ENCODE assay signal across 21 cellular contexts in the genomic region with DNA sequence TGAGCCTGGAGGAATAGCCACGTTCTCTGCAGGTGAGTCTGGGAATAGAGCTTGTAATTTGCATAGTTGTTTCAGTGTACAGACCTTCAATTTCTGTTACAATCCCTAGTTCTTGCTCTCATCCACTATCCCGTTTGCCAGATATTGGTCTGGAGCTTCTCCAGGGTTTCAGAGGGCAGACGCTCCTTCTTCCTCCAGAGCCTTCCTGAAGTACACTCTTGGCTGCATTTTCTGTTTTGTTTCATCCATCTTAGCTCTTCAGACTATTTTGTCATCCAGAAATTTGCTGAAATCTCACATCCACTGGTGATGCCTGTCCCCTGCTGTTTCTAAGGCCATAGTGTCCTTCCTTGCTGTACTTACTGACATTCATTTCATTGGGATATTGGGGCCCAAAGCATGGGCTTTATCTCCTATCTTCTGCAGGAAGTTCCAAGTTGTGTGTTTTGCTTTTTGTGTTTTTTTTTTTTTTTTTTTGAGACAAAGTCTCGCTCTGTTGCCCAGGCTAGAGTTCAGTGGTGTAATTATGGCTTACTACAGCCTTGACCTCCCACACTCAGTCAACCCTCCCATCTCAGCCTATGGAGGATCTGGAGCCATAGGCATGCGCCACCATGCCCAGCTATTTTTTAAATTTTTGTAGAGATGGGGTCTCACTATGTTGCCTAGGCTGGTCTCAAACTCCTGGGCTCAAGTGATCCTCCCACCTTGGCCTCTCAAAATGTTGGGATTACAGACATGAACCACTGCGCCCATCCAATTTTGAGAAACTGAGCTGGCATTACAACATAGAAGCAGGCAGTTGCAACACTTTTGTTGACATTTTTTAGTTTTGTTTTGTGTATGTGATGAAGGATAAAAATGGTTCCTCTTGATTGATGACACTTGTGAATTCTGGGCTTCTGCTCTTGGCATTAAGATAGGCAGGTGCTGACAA. TPM values are rescaled to one million over a fixed set of nuclear protein-coding genes. Genes with fewer than 3 reads are reported as not detected.
DNase-seq lines count a peak whose midpoint lies in the region; ATAC-seq, FAIRE-seq and TF ChIP-seq lines count a peak whose summit lies in the region.
"Had no signal": no experiment of that assay in that cellular context is flagged by ENCODE, and none has a peak within 500 bp of the region (broad histone marks: within the 10 kb centered on the region; RNA-seq: fewer than 3 reads in every experiment).

No MANE protein-coding gene starts in this region.

- 0 out of 2 replicates have a peak overlapping the region, but pooled peaks have one; percentile 62 for H2AK5ac ChIP-seq in IMR-90 (ENCODE audit: low read depth, low read length)

- no peak overlapping the region for H2BK15ac ChIP-seq in IMR-90 (ENCODE audit: low read depth, low read length)

- H3K4me1 ChIP-seq in IMR-90 (ENCODE audit: control insufficient read depth, insufficient read depth, low read length): peaks cover 8% of the 10 kb centered on the region
- peaks cover 7 to 8% of the 10 kb centered on the region in 2 experiments; a peak in 4 of 5 replicates for H3K4me1 ChIP-seq in K562 (replicated peaks in 1 of 2; ENCODE audit: control insufficient read depth in 2 of 2, insufficient read depth in 2 of 2, low read length in 2 of 2)
- H3K4me1 ChIP-seq: HAP-1, prostate gland had no signal

- no peak overlapping the region for H2BK120ac ChIP-seq in IMR-90 (ENCODE audit: low read depth, low read length)

- H3K36me3 Mint-ChIP-seq in T-helper 2 cell treated with Interferon-gamma antibody and Interleukin-4, amounts not matched to agents 5 μg/mL and 100 μg/mL, for 36 hours (ENCODE audit: low read depth): peaks cover 3% of the 10 kb centered on the region

- ATAC-seq in IMR-90 (ENCODE audit: low read depth) (no peak), K562 (no peak), sciatic nerve (peak; percentile 88), GM18498 (IDR thresholded peaks at IDR 0.05; ENCODE audit: unreplicated experiment) (no peak), GM21381 (IDR thresholded peaks at IDR 0.05; ENCODE audit: unreplicated experiment) (no peak)
- ATAC-seq: gastrocnemius medialis, left ventricle myocardium superior had no signal

- H3K9ac ChIP-seq in IMR-90 (ENCODE audit: low read depth, low read length) (no peak overlapping the region), K562 (ENCODE audit: insufficient read depth in 1 of 2, low read depth in 2 of 2, low read length in 2 of 2) (0 out of 4 replicates have a peak overlapping the region, but pooled peaks of 1 of the 2 experiments have one; percentile 26)

- H3K56ac ChIP-seq in IMR-90 (ENCODE audit: extremely low read depth, insufficient read depth, low read length): no peak overlapping the region

- in situ Hi-C loops in IMR-90 (cut with MboI; ENCODE audit: low sequenced_read_pairs) (no loop called here), K562 (cut with MboI) (no loop called here)

- dilution Hi-C loops in IMR-90 (cut with HindIII; ENCODE audit: low sequenced_read_pairs, unreplicated experiment): no loop called here

- TF ChIP-seq RAD21 in IMR-90 (IDR thresholded peaks at IDR 0.05; ENCODE audit: low read length): no peak
- TF ChIP-seq RAD21 in K562 (CRISPR knock-in tag; conservative IDR thresholded peaks at IDR 0.05 in 1 of 2, IDR thresholded peaks at IDR 0.05 in 1 of 2): no peak

- H4K20me1 ChIP-seq in IMR-90 (ENCODE audit: insufficient read depth, low read length): peaks cover 41% of the 10 kb centered on the region
- H4K20me1 ChIP-seq in K562 (replicated peaks; ENCODE audit: control insufficient read depth, insufficient read depth, low read length): peaks cover 6% of the 10 kb centered on the region; the same call in 1 of the 2 replicates

- no peak overlapping the region for H3K4me2 ChIP-seq in IMR-90 (ENCODE audit: low read depth, low read length)
- H3K4me2 ChIP-seq in K562 (ENCODE audit: insufficient read depth, low read length): no peak overlapping the region

- peaks cover 18% of the 10 kb centered on the region for H3K79me2 ChIP-seq in K562 (ENCODE audit: control insufficient read depth, insufficient read depth, low read length)

- H3K27ac Mint-ChIP-seq in T-helper 2 cell treated with Interferon-gamma antibody and Interleukin-4, amounts not matched to agents 5 μg/mL and 100 μg/mL, for 36 hours: peak overlapping the region; percentile 10
- H3K27ac Mint-ChIP-seq: activated B cell treated with CpG ODN at 0.5 μM for 24 hours had no signal

- TF ChIP-seq EP300 in K562 (IDR thresholded peaks at IDR 0.05; ENCODE audit: low read length): no peak

- H2BK20ac ChIP-seq in IMR-90 (ENCODE audit: low read depth, low read length): no peak overlapping the region

- H2AK9ac ChIP-seq in IMR-90 (replicated peaks; ENCODE audit: low read depth, low read length, poor library complexity): no peak overlapping the region

- H3K18ac ChIP-seq in IMR-90 (ENCODE audit: low read depth, low read length): no peak overlapping the region

- H3K14ac ChIP-seq in IMR-90 (replicated peaks; ENCODE audit: low read depth, low read length): peak overlapping the region; percentile 37; the same call in 1 of the 2 replicates

- H3K9me3 ChIP-seq in IMR-90 (ENCODE audit: control insufficient read depth, insufficient read depth, low read length): no peaks in the 10 kb centered on the region
- no peaks in the 10 kb centered on the region for H3K9me3 ChIP-seq in K562 (replicated peaks; ENCODE audit: control insufficient read depth, insufficient read depth, low read depth, low read length)
- H3K9me3 ChIP-seq: colonic mucosa, gastrocnemius medialis, HAP-1, prostate gland had no signal

- POLR2A ChIA-PET in IMR-90 (lab: Charles Lee; ENCODE audit: unreplicated experiment): no interaction called here
- POLR2A ChIA-PET in K562 (lab: Yijun Ruan, JAX): interaction anchor here (0.7 to 1.7 kb wide), 2 partner anchors 11 to 52 kb away, joined by 3 read pairs; no protein-coding TSS in a partner anchor

- WGBS in IMR-90 (ENCODE audit: extremely low coverage in 2 of 2, insufficient read length in 1 of 2), 2 experiments: no CpG with 5 or more reads among the region's 6 CpGs
- 86% methylated on average over 5 of the region's 6 CpGs for WGBS in K562 (ENCODE audit: insufficient coverage, low coverage, missing lambda C conversion rate)

- peak overlapping the region; percentile 58 for H3K4ac ChIP-seq in IMR-90 (ENCODE audit: low read depth, low read length)

- H3K4me3 Mint-ChIP-seq in T-helper 2 cell treated with Interferon-gamma antibody and Interleukin-4, amounts not matched to agents 5 μg/mL and 100 μg/mL, for 36 hours: no peak overlapping the region
- H3K4me3 Mint-ChIP-seq: activated B cell treated with CpG ODN at 0.5 μM for 24 hours had no signal

- no peaks in the 10 kb centered on the region for H3K9me3 Mint-ChIP-seq in T-helper 2 cell treated with Interferon-gamma antibody and Interleukin-4, amounts not matched to agents 5 μg/mL and 100 μg/mL, for 36 hours
- H3K9me3 Mint-ChIP-seq: activated B cell treated with CpG ODN at 0.5 μM for 24 hours had no signal

- H3K23ac ChIP-seq in IMR-90 (ENCODE audit: low read depth, low read length): peak overlapping the region; percentile 15

- H3K4me3 ChIP-seq in IMR-90 (ENCODE audit: insufficient read depth, low read depth, low read length) (no peak overlapping the region), K562 (no peak overlapping the region)
- H3K4me3 ChIP-seq: colonic mucosa, gastrocnemius medialis, HAP-1, prostate gland had no signal

- no TSS peak for BruUV-seq in IMR-90 (replicated peaks; lab: Mats Ljungman, UMichigan)
- no TSS peak for BruUV-seq in K562 (replicated peaks; lab: Mats Ljungman, UMichigan)

- TF ChIP-seq CTCF in IMR-90 (conservative IDR thresholded peaks at IDR 0.05; ENCODE audit: low read depth, low read length) (no peak), K562 (IDR thresholded peaks at IDR 0.05 in 2 of 3, conservative IDR thresholded peaks at IDR 0.05 in 1 of 3; ENCODE audit: insufficient read depth in 2 of 3, low read depth in 1 of 3, low read length in 3 of 3) (no peak)

- TF ChIP-seq POLR2A in IMR-90 (IDR thresholded peaks at IDR 0.05; ENCODE audit: low read depth, low read length) (no peak), K562 (conservative IDR thresholded peaks at IDR 0.05) (no peak)

- no peak overlapping the region for H4K91ac ChIP-seq in IMR-90 (ENCODE audit: insufficient read depth, low read depth, low read length)

- H3K27me3 Mint-ChIP-seq in T-helper 2 cell treated with Interferon-gamma antibody and Interleukin-4, amounts not matched to agents 5 μg/mL and 100 μg/mL, for 36 hours (ENCODE audit: low read depth): no peaks in the 10 kb centered on the region
- H3K27me3 Mint-ChIP-seq: activated B cell treated with CpG ODN at 0.5 μM for 24 hours had no signal

- H2BK5ac ChIP-seq in IMR-90 (ENCODE audit: low read depth, low read length, poor library complexity, severe bottlenecking): no peak overlapping the region

- H3K36me3 ChIP-seq in IMR-90 (ENCODE audit: control insufficient read depth, insufficient read depth, low read length) (no peaks in the 10 kb centered on the region; the same call in 1 of the 2 replicates), K562 (ENCODE audit: control insufficient read depth, insufficient read depth, low read length) (no peaks in the 10 kb centered on the region)
- H3K36me3 ChIP-seq: colonic mucosa, gastrocnemius medialis, HAP-1, prostate gland had no signal

- DNase-seq in T-helper 2 cell treated with Interferon-gamma antibody and Interleukin-4, amounts not matched to agents 5 μg/mL and 100 μg/mL, for 36 hours (ENCODE audit: low spot score): no peak
- DNase-seq in T-helper 2 cell: no peak
- DNase-seq in IMR-90: no peak
- DNase-seq in K562 (ENCODE audit: extremely low read depth in 1 of 4, low spot score in 3 of 4): no peak
- no peak for DNase-seq in sciatic nerve (ENCODE audit: low spot score)
- no peak for DNase-seq in pons (ENCODE audit: low spot score)
- DNase-seq: 8988T, activated B cell treated with CpG ODN at 0.5 μM for 24 hours, C1 segment of cervical spinal cord, colonic mucosa, gastrocnemius medialis, left ventricle myocardium superior, NCI-H2081 treated with DMSO at 0.1 percent for 48 hours, NCI-H510A treated with DMSO at 0.1 percent for 48 hours, SHP77, trophoblast cell had no signal

- CTCF ChIA-PET in IMR-90 (lab: Yijun Ruan, JAX) (no interaction called here), K562 (lab: Yijun Ruan, JAX; ENCODE audit: low intra/inter-chr PET ratio) (no interaction called here)

- no peak overlapping the region for H2AFZ ChIP-seq in IMR-90 (replicated peaks; ENCODE audit: low read length, poor library complexity)
- no peak overlapping the region for H2AFZ ChIP-seq in K562 (ENCODE audit: low read depth, low read length)

- intact Hi-C loops in IMR-90 (cut with micrococcal nuclease) (no loop called here), K562 (cut with micrococcal nuclease) (no loop called here), sciatic nerve (cut with DNase I) (no loop called here)

- H3K4me1 Mint-ChIP-seq in T-helper 2 cell treated with Interferon-gamma antibody and Interleukin-4, amounts not matched to agents 5 μg/mL and 100 μg/mL, for 36 hours (ENCODE audit: low read depth): peaks cover 25% of the 10 kb centered on the region

- H4K8ac ChIP-seq in IMR-90 (ENCODE audit: low read depth in 2 of 2, low read length in 2 of 2): no peak overlapping the region

- FAIRE-seq in K562 (lab: Jason Lieb, UNC): no peak
- FAIRE-seq: endothelial cell of umbilical vein had no signal

- H3K9me1 ChIP-seq in IMR-90 (ENCODE audit: insufficient read depth, low read length) (peaks cover 37% of the 10 kb centered on the region), K562 (ENCODE audit: control insufficient read depth, insufficient read depth, low read length) (no peaks in the 10 kb centered on the region)

- peaks cover 35 to 93% of the 10 kb centered on the region in 2 experiments for H3K79me1 ChIP-seq in IMR-90 (ENCODE audit: low read depth in 1 of 2, low read length in 2 of 2)

- H3K27me3 ChIP-seq in IMR-90 (ENCODE audit: control insufficient read depth, insufficient read depth, low read length) (no peaks in the 10 kb centered on the region), K562 (ENCODE audit: control insufficient read depth in 2 of 2, insufficient read depth in 2 of 2, low read length in 2 of 2) (no peaks in the 10 kb centered on the region)
- H3K27me3 ChIP-seq: colonic mucosa, gastrocnemius medialis had no signal

- H3K27ac ChIP-seq in IMR-90 (ENCODE audit: insufficient read depth, low read length) (no peak overlapping the region), K562 (ENCODE audit: extremely low read depth, low read depth, low read length) (no peak overlapping the region)
- H3K27ac ChIP-seq: colonic mucosa, prostate gland had no signal

- no peak overlapping the region for H4K5ac ChIP-seq in IMR-90 (ENCODE audit: low read depth, low read length)

RNA-seq across cellular contexts. Expression of a gene that starts 18.8 kb away (rescaled TPM):
- total RNA-seq in IMR-90 (2012; rRNA removed): 47.1 and 57.5 TPM in 2 replicates
- polyA plus RNA-seq in IMR-90 (2012; rRNA removed): 14.2 and 17.0 TPM in 2 replicates
- 5.6 and 7.2 TPM in 2 replicates for polyA plus RNA-seq in IMR-90 (2012; cell fraction: cytosol; rRNA removed)
- 3.1 and 12.8 TPM in 2 replicates for polyA plus RNA-seq in IMR-90 (2012; cell fraction: nucleus; rRNA removed; ENCODE audit: low replicate concordance)
- total RNA-seq in K562 (2011; cell fraction: chromatin; rRNA removed; ENCODE audit: low replicate concordance): 41.3 and 44.5 TPM in 2 replicates
- total RNA-seq in K562 (2011; cell fraction: nucleolus; rRNA removed): 19.3 and 21.8 TPM in 2 replicates
- total RNA-seq in K562 (2011; cell fraction: nucleoplasm; rRNA removed): 30.9 and 45.0 TPM in 2 replicates
- 6.2 and 6.4 TPM in 2 replicates for total RNA-seq in K562 (2014; rRNA removed)
- total RNA-seq in K562 (2014; rRNA removed; fragmentation: Illumina TruSeq; extraction: Trizol): 13.6 and 15.5 TPM in 2 replicates
- 10.5 TPM in 2 replicates for total RNA-seq in K562 (2015; rRNA removed; fragmentation: Illumina TruSeq; extraction: Trizol)
- total RNA-seq in K562 (2021): 20.3 and 21.8 TPM in 2 replicates
- 46.4 and 57.7 TPM in 2 replicates for polyA plus RNA-seq in K562 (2011; rRNA removed)
- polyA plus RNA-seq in K562 (2011; cell fraction: cytosol; rRNA removed): 16.8 and 46.9 TPM in 2 replicates
- 36.9 and 101 TPM in 2 replicates for polyA plus RNA-seq in K562 (2011; cell fraction: nucleus; rRNA removed)
- 7.8 and 9.2 TPM in 2 replicates for polyA plus RNA-seq in K562 (2012)
- polyA plus RNA-seq in K562 (2014; fragmentation: Illumina TruSeq; extraction: Trizol): 15.5 and 19.0 TPM in 2 replicates
- 10 to 100 TPM in 1 of 2 experiments, 1 to 10 TPM in 1; 8.7 to 12.2 TPM for polyA plus RNA-seq in K562 (2014; fragmentation: Nextera tagmentation; extraction: Ambion mirVana)
- 8.2 and 11.7 TPM in 2 replicates for polyA plus RNA-seq in K562 (2014; rRNA removed)
- polyA minus RNA-seq in K562 (2011; rRNA and poly(A)+ RNA removed): 36.8 and 50.8 TPM in 2 replicates
- polyA minus RNA-seq in K562 (2011; cell fraction: cytosol; rRNA and poly(A)+ RNA removed): 8.2 and 9.3 TPM in 2 replicates
- polyA minus RNA-seq in K562 (2011; cell fraction: nucleus; rRNA and poly(A)+ RNA removed): 7.0 and 17.4 TPM in 2 replicates
- 62.7 TPM for total RNA-seq in sciatic nerve

RNA-seq across cellular contexts. Expression of a gene that starts 25.9 kb away (rescaled TPM):
- total RNA-seq in IMR-90 (2012; rRNA removed) (155 and 222 TPM in 2 replicates), K562 (2014; rRNA removed) (213 and 229 TPM in 2 replicates), K562 (2014; rRNA removed; fragmentation: Illumina TruSeq; extraction: Trizol) (291 and 319 TPM in 2 replicates), K562 (2015; rRNA removed; fragmentation: Illumina TruSeq; extraction: Trizol) (283 and 298 TPM in 2 replicates), K562 (2021) (227 and 251 TPM in 2 replicates), sciatic nerve (22.3 TPM)
- polyA plus RNA-seq in IMR-90 (2012; rRNA removed) (185 and 213 TPM in 2 replicates), K562 (2011; rRNA removed) (298 and 318 TPM in 2 replicates), K562 (2014; fragmentation: Illumina TruSeq; extraction: Trizol) (254 and 287 TPM in 2 replicates), K562 (2014; fragmentation: Nextera tagmentation; extraction: Ambion mirVana) (100 to 1,000 TPM; 352 to 390 TPM), K562 (2014; rRNA removed) (286 and 294 TPM in 2 replicates)
- polyA plus RNA-seq in IMR-90 (2012; cell fraction: cytosol; rRNA removed): 92.7 and 174 TPM in 2 replicates
- polyA plus RNA-seq in IMR-90 (2012; cell fraction: nucleus; rRNA removed; ENCODE audit: low replicate concordance): 81.5 and 150 TPM in 2 replicates
- total RNA-seq in K562 (2011; cell fraction: chromatin; rRNA removed; ENCODE audit: low replicate concordance): 32.9 and 36.9 TPM in 2 replicates
- 46.0 and 52.1 TPM in 2 replicates for total RNA-seq in K562 (2011; cell fraction: nucleolus; rRNA removed)
- 33.4 and 36.0 TPM in 2 replicates for total RNA-seq in K562 (2011; cell fraction: nucleoplasm; rRNA removed)
- polyA plus RNA-seq in K562 (2011; cell fraction: cytosol; rRNA removed): 450 and 565 TPM in 2 replicates
- 86.9 and 141 TPM in 2 replicates for polyA plus RNA-seq in K562 (2011; cell fraction: nucleus; rRNA removed)
- 224 and 242 TPM in 2 replicates for polyA plus RNA-seq in K562 (2012)
- 272 and 279 TPM in 2 replicates for polyA minus RNA-seq in K562 (2011; rRNA and poly(A)+ RNA removed)
- polyA minus RNA-seq in K562 (2011; cell fraction: cytosol; rRNA and poly(A)+ RNA removed): 236 and 281 TPM in 2 replicates
- polyA minus RNA-seq in K562 (2011; cell fraction: nucleus; rRNA and poly(A)+ RNA removed): 36.2 and 75.8 TPM in 2 replicates

RNA-seq across cellular contexts. Expression of a gene that starts 32.8 kb away (rescaled TPM):
- total RNA-seq in IMR-90 (2012; rRNA removed) (69.2 and 84.4 TPM in 2 replicates), K562 (2014; rRNA removed) (73.4 and 76.2 TPM in 2 replicates), K562 (2014; rRNA removed; fragmentation: Illumina TruSeq; extraction: Trizol) (62.3 and 68.0 TPM in 2 replicates), K562 (2015; rRNA removed; fragmentation: Illumina TruSeq; extraction: Trizol) (61.5 and 67.1 TPM in 2 replicates), K562 (2021) (50.7 and 53.8 TPM in 2 replicates), sciatic nerve (85.5 TPM)
- polyA plus RNA-seq in IMR-90 (2012; rRNA removed) (97.7 and 102 TPM in 2 replicates), K562 (2011; rRNA removed) (86.1 and 102 TPM in 2 replicates), K562 (2014; fragmentation: Illumina TruSeq; extraction: Trizol) (80.3 and 82.7 TPM in 2 replicates), K562 (2014; fragmentation: Nextera tagmentation; extraction: Ambion mirVana) (10 to 100 TPM; 21.8 to 30.7 TPM), K562 (2014; rRNA removed) (71.1 and 104 TPM in 2 replicates)
- 54.2 and 64.1 TPM in 2 replicates for polyA plus RNA-seq in IMR-90 (2012; cell fraction: cytosol; rRNA removed)
- polyA plus RNA-seq in IMR-90 (2012; cell fraction: nucleus; rRNA removed; ENCODE audit: low replicate concordance): 12.4 and 30.1 TPM in 2 replicates
- 22.6 and 31.4 TPM in 2 replicates for total RNA-seq in K562 (2011; cell fraction: chromatin; rRNA removed; ENCODE audit: low replicate concordance)
- total RNA-seq in K562 (2011; cell fraction: nucleolus; rRNA removed): 19.6 and 20.3 TPM in 2 replicates
- total RNA-seq in K562 (2011; cell fraction: nucleoplasm; rRNA removed): 42.7 and 76.0 TPM in 2 replicates
- polyA plus RNA-seq in K562 (2011; cell fraction: cytosol; rRNA removed): 69.4 and 114 TPM in 2 replicates
- polyA plus RNA-seq in K562 (2011; cell fraction: nucleus; rRNA removed): 32.8 and 53.9 TPM in 2 replicates
- 64.6 and 69.2 TPM in 2 replicates for polyA plus RNA-seq in K562 (2012)
- polyA minus RNA-seq in K562 (2011; rRNA and poly(A)+ RNA removed): 34.2 and 44.7 TPM in 2 replicates
- 22.7 and 31.1 TPM in 2 replicates for polyA minus RNA-seq in K562 (2011; cell fraction: cytosol; rRNA and poly(A)+ RNA removed)
- polyA minus RNA-seq in K562 (2011; cell fraction: nucleus; rRNA and poly(A)+ RNA removed): 7.5 and 15.0 TPM in 2 replicates
